ENCODE assay signal across 18 cellular contexts in the genomic region with DNA sequence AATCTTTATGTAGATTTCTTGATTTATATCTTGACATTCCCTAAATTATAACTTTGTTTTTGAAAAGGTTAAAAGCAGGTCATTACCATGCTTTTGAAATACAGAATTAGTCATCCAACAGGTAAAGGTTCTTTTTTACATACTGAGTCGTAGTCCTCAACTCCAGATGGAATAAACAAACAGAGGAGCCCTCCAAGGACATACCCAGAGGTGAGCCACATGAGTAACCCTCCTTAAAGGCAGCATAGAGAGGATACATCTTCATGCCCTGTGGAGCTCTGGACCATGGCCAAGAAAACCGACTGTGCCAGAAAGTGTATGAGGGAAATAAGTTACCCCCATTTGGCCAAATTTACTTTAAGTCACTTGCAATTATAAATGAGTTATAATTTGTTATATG.
DNase-seq lines count a peak whose midpoint lies in the region; ATAC-seq and TF ChIP-seq lines count a peak whose summit lies in the region.
"Had no signal": no experiment of that assay in that cellular context is flagged by ENCODE, and none has a peak within 500 bp of the region (broad histone marks: within the 10 kb centered on the region; RNA-seq: fewer than 3 reads in every experiment).

No MANE protein-coding gene starts in this region.

- no peaks in the 10 kb centered on the region for H3K4me1 ChIP-seq in foreskin keratinocyte
- H3K4me1 ChIP-seq: HAP-1, SJCRH30 had no signal

- H3K27ac ChIP-seq in foreskin keratinocyte: no peak overlapping the region
- H3K27ac ChIP-seq: SJCRH30 had no signal

- no peaks in the 10 kb centered on the region for H3K27me3 ChIP-seq in foreskin keratinocyte
- H3K27me3 ChIP-seq: SJCRH30 had no signal

- ATAC-seq in foreskin keratinocyte: peak; percentile 62
- ATAC-seq in HG03280 (IDR thresholded peaks at IDR 0.05; ENCODE audit: unreplicated experiment): no peak
- ATAC-seq: GM23338, Panc1, T-cell had no signal

- DNase-seq in DMS53 (lab: John Stamatoyannopoulos, UW) (peak; percentile 4), DMS53 treated with DMSO at 0.1 percent for 48 hours (lab: John Stamatoyannopoulos, UW; ENCODE audit: unreplicated experiment) (no peak), M059J (ENCODE audit: low read depth) (peak; percentile 38), foreskin keratinocyte (peak in 1 of 2 donors; percentile 9), NCI-H1092 (lab: John Stamatoyannopoulos, UW) (no peak), T-helper 9 cell (no peak)
- DNase-seq: 8988T; NCI-H1417; NCI-H187; NCI-H510A; NCI-H748 treated with DMSO at 0.1 percent for 48 hours; NK-92 treated with Interleukin-12 subunit alpha and Interleukin-12 subunit beta, amount 100 ng/mL, for 24 hours; SJCRH30; T-cell had no signal

- no peak for TF ChIP-seq CTCF in foreskin keratinocyte (conservative IDR thresholded peaks at IDR 0.05)

Comparison
In these comparisons a context has a peak if more than half of its experiments do, and no peak if none do; other contexts are left out.
1. DNase-seq: peak in DMS53 (single experiment) and M059J (single experiment); none in DMS53 treated with DMSO at 0.1 percent for 48 hours (single experiment), NCI-H1092 (single experiment) and T-helper 9 cell (single experiment).